ENCODE assay signal across 8 cellular contexts in the genomic region with DNA sequence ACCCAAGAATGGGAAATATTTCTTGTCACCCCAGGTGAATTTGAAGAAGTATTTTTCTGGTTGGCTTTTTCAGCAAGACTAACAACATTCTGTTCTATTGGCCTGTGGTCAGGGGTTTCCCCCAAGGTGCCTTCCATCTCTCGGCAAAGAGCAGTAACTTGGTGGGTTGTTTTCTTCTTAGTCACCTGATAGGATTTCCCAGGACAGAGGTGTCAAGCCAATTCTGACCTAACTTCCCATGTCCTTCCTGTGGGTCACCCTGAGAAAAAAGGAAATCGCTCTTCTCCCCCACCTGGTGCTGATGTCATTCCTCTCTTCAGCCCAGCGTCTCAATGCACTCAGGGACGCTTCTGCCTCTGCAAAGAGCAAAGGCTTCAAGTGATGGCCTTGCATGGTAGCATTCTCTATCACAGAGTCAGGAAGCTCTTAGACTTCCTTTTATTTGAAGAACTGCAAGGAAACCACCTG. TPM values are rescaled to one million over a fixed set of nuclear protein-coding genes. Genes with fewer than 3 reads are reported as not detected.
A peak's percentile ranks its signal among the peaks of the same experiment; 100 is the strongest.
DNase-seq lines count a peak whose midpoint lies in the region; ATAC-seq, FAIRE-seq and TF ChIP-seq lines count a peak whose summit lies in the region.

No MANE protein-coding gene starts in this region.

- no peak overlapping the region for H3K4me3 ChIP-seq in SJCRH30

- no peak for TF ChIP-seq POLR2A in GM18505 (IDR thresholded peaks at IDR 0.05; ENCODE audit: borderline replicate concordance, extremely low read depth, insufficient read depth, insufficient read length)

- peak; percentile 26 for DNase-seq in activated CD4-positive, CD25-positive, alpha-beta regulatory T cell treated with anti-CD3 and anti-CD28 coated beads, Interleukin-2, amount 50 U/mL, for 16 hours (ENCODE audit: low read depth, low spot score)
- DNase-seq in germinal center (ENCODE audit: low spot score) (peak; percentile 19), LoVo (ENCODE audit: low spot score) (no peak), SJCRH30 (no peak), NCI-H69 (lab: John Stamatoyannopoulos, UW) (no peak), urothelium cell line (ENCODE audit: low spot score) (no peak)

- peaks cover 3% of the 10 kb centered on the region; the same call in 1 of the 2 replicates for H3K4me1 ChIP-seq in SJCRH30

- H3K27me3 ChIP-seq in SJCRH30, result no peaks in the 10 kb centered on the region

- ATAC-seq in GM18505 (IDR thresholded peaks at IDR 0.05; ENCODE audit: unreplicated experiment) (peak; percentile 89), HG02852 (IDR thresholded peaks at IDR 0.05; ENCODE audit: unreplicated experiment) (peak; percentile 89)

- no peak for FAIRE-seq in urothelium cell line (lab: Jason Lieb, UNC)

- H3K36me3 ChIP-seq in SJCRH30, result no peaks in the 10 kb centered on the region

- 0 out of 2 replicates have a peak, but pooled peaks cover 2% of the 10 kb centered on the region for H3K9me3 ChIP-seq in SJCRH30 (replicated peaks)

- H3K27ac ChIP-seq in SJCRH30, result no peak overlapping the region

RNA-seq across cellular contexts. Expression of a gene that starts 16.1 kb away (rescaled TPM):
- not detected in 2 replicates for total RNA-seq in SJCRH30 (2014; rRNA removed; shearing (Covaris generic))

RNA-seq across cellular contexts. Expression of a gene that starts 50.0 kb away (rescaled TPM):
- not detected in 2 replicates for total RNA-seq in SJCRH30 (2014; rRNA removed; shearing (Covaris generic))

Comparison
In these comparisons a context has a peak if more than half of its experiments do, and no peak if none do; other contexts are left out.
1. DNase-seq: peak in activated CD4-positive, CD25-positive, alpha-beta regulatory T cell treated with anti-CD3 and anti-CD28 coated beads, Interleukin-2, amount 50 U/mL, for 16 hours (single experiment) and germinal center (single experiment); none in LoVo (single experiment), SJCRH30 (0 of 2), NCI-H69 (single experiment) and urothelium cell line (single experiment).